11 cellular contexts compared by ENCODE assay signal in genomic region chr11:36069576-36070214, GRCh38.
DNase-seq lines count a peak whose midpoint lies in the region; ATAC-seq and TF ChIP-seq lines count a peak whose summit lies in the region.
"Had no signal": no experiment of that assay in that cellular context is flagged by ENCODE, and none has a peak within 500 bp of the region (broad histone marks: within the 10 kb centered on the region; RNA-seq: fewer than 3 reads in every experiment).

No MANE protein-coding gene starts in this region.

- no peaks in the 10 kb centered on the region for H3K36me3 ChIP-seq in prostate gland
- H3K36me3 ChIP-seq: colonic mucosa had no signal

- no peak for TF ChIP-seq POLR2A in prostate gland (IDR thresholded peaks at IDR 0.05)

- WGBS in prostate gland: 58% methylated on average over 10 of the region's 10 CpGs

- H3K27ac ChIP-seq in dorsolateral prefrontal cortex (peak overlapping the region in 12 of 59 donors; percentile 0 to 66 (median 22)), prostate gland (no peak overlapping the region)
- H3K27ac ChIP-seq: A549, colonic mucosa had no signal

- intact Hi-C loops in dorsolateral prefrontal cortex (cut with DNase I): no loop called here
- intact Hi-C loops in prostate gland (cut with DNase I): no loop called here

- H3K27me3 ChIP-seq in dorsolateral prefrontal cortex: no peaks in the 10 kb centered on the region
- no peaks in the 10 kb centered on the region for H3K27me3 ChIP-seq in prostate gland (replicated peaks; ENCODE audit: insufficient read depth)
- H3K27me3 ChIP-seq: colonic mucosa had no signal

- DNase-seq in NCI-H146 (lab: John Stamatoyannopoulos, UW) (peak; percentile 11), NCI-H146 treated with DMSO at 0.1 percent for 48 hours (lab: John Stamatoyannopoulos, UW; ENCODE audit: unreplicated experiment) (no peak), NCI-H2227 treated with DMSO at 0.1 percent for 48 hours (lab: John Stamatoyannopoulos, UW) (peak; percentile 69), dorsolateral prefrontal cortex (peak in 1 of 10 donors; percentile 74), prostate gland (ENCODE audit: low spot score) (peak; percentile 63), T-helper 1 cell (no peak)
- no peak for DNase-seq in effector CD8-positive, alpha-beta T cell (lab: John Stamatoyannopoulos, UW)
- DNase-seq: activated CD4-positive, alpha-beta T cell treated with anti-CD3 and anti-CD28 coated beads, Interleukin-2, amount 10 ng/mL, durations not matched to agents 7 days and 5 days; colonic mucosa had no signal

- TF ChIP-seq CTCF in dorsolateral prefrontal cortex (IDR thresholded peaks at IDR 0.05 in 54 of 56, conservative IDR thresholded peaks at IDR 0.05 in 2 of 56; ENCODE audit: low read depth in 1 of 56, partially characterized antibody in 56 of 56): peak in 40 of 56 donors; percentile 12 to 50 (median 34)
- peak in 2 of 4 experiments; percentile 52 to 63 for TF ChIP-seq CTCF in prostate gland (IDR thresholded peaks at IDR 0.05)

- H3K4me3 ChIP-seq in dorsolateral prefrontal cortex (no peak overlapping the region), prostate gland (no peak overlapping the region)
- H3K4me3 ChIP-seq: A549, colonic mucosa had no signal

- H3K9me3 ChIP-seq in prostate gland: no peaks in the 10 kb centered on the region

- ATAC-seq in HG02588 (IDR thresholded peaks at IDR 0.05; ENCODE audit: unreplicated experiment): no peak

- H3K4me1 ChIP-seq in prostate gland (replicated peaks): no peaks in the 10 kb centered on the region
- H3K4me1 ChIP-seq: A549, colonic mucosa had no signal

Comparison
In these comparisons a context has a peak if more than half of its experiments do, and no peak if none do; other contexts are left out.
1. DNase-seq: peak in NCI-H146 (single experiment), NCI-H2227 treated with DMSO at 0.1 percent for 48 hours (single experiment) and prostate gland (single experiment); none in NCI-H146 treated with DMSO at 0.1 percent for 48 hours (single experiment), T-helper 1 cell (0 of 5) and effector CD8-positive, alpha-beta T cell (single experiment).